12 cellular contexts compared by ENCODE assay signal in the genomic region with DNA sequence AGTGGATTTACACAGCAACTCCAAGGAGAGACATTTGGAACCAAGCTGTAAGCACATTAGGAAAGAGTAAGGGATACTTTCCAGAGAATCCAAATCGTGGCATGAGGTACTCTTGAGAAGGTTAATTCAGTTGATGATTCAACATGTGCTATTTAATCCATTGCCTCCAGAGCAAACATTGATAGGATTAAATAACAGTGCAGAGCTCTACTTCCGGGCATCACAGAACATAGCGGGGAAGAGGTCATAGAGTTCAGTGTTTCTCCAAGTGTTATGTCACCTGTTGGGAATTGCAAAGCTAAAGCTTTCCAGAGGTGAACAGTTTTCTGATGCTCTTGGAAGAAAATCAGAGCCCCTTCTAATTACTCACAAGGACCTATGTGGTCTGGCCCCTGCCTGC.
DNase-seq lines count a peak whose midpoint lies in the region; ATAC-seq, FAIRE-seq and TF ChIP-seq lines count a peak whose summit lies in the region.
"Had no signal": no experiment of that assay in that cellular context is flagged by ENCODE, and none has a peak within 500 bp of the region (broad histone marks: within the 10 kb centered on the region; RNA-seq: fewer than 3 reads in every experiment).

No MANE protein-coding gene starts in this region.

- peaks cover 54% of the 10 kb centered on the region for H3K4me1 ChIP-seq in CD4-positive, alpha-beta memory T cell (ENCODE audit: insufficient read depth, low read length)
- H3K4me1 ChIP-seq: suprapubic skin had no signal

- CTCF ChIA-PET in CD4-positive, alpha-beta memory T cell (lab: Charles Lee; ENCODE audit: partially characterized antibody), result interaction anchor here (0.8 kb wide), 1 partner anchor 10 kb away, joined by 3 read pairs; no protein-coding TSS in a partner anchor
- CTCF ChIA-PET in MCF 10A (lab: Yijun Ruan, JAX), result no interaction called here

- FAIRE-seq in RCC 7860 (lab: Jason Lieb, UNC), result no peak
- FAIRE-seq: kidney had no signal

- ATAC-seq in left lobe of liver (peak; percentile 86), HG03342 (IDR thresholded peaks at IDR 0.05; ENCODE audit: unreplicated experiment) (no peak), GM18502 (IDR thresholded peaks at IDR 0.05; ENCODE audit: poor library complexity, unreplicated experiment) (no peak)
- ATAC-seq: GM23338 had no signal

- H3K36me3 Mint-ChIP-seq in CD4-positive, alpha-beta memory T cell, result peaks cover 0 to 6% of the 10 kb centered on the region in 2 donors
- peaks cover 6% of the 10 kb centered on the region for H3K36me3 Mint-ChIP-seq in MCF 10A (ENCODE audit: insufficient read depth, unreplicated experiment)

- POLR2A ChIA-PET in CD4-positive, alpha-beta memory T cell (lab: Charles Lee; ENCODE audit: partially characterized antibody), result no interaction called here
- POLR2A ChIA-PET in MCF 10A (lab: Yijun Ruan, JAX), result no interaction called here

- intact Hi-C loops in CD4-positive, alpha-beta memory T cell (cut with micrococcal nuclease), result loop anchor here (1.0 kb wide), 1 partner anchor 127 kb away; the partner anchor contains the start of gene PPP2R2B
- intact Hi-C loops in MCF 10A (cut with micrococcal nuclease), result no loop called here

- TF ChIP-seq CTCF in MCF 10A (IDR thresholded peaks at IDR 0.05; ENCODE audit: unreplicated experiment), result no peak

- H3K9me3 ChIP-seq in CD4-positive, alpha-beta memory T cell (ENCODE audit: control insufficient read depth in 1 of 2, low read length in 2 of 2), result no peaks in the 10 kb centered on the region
- H3K9me3 ChIP-seq: suprapubic skin had no signal

- BruUV-seq in MCF 10A (replicated peaks; lab: Mats Ljungman, UMichigan), result no TSS peak

- H3K27me3 ChIP-seq in CD4-positive, alpha-beta memory T cell (ENCODE audit: insufficient read depth, low read length), result no peaks in the 10 kb centered on the region
- H3K27me3 ChIP-seq: suprapubic skin had no signal

- DNase-seq in CD4-positive, alpha-beta memory T cell, result no peak
- DNase-seq in HT1080 (ENCODE audit: low read depth) (peak; percentile 38), RCC 7860 (ENCODE audit: low spot score) (peak; percentile 57), left lobe of liver (ENCODE audit: low spot score) (peak; percentile 44), MCF 10A (ENCODE audit: unreplicated experiment) (no peak), globus pallidus (ENCODE audit: low spot score) (no peak)
- DNase-seq: endodermal cell, kidney had no signal

- H3K4me1 Mint-ChIP-seq in CD4-positive, alpha-beta memory T cell, result peaks cover 36 to 47% (median 42%) of the 10 kb centered on the region in 4 donors
- no peaks in the 10 kb centered on the region for H3K4me1 Mint-ChIP-seq in MCF 10A (ENCODE audit: insufficient read depth, unreplicated experiment)

- H3K4me3 Mint-ChIP-seq in CD4-positive, alpha-beta memory T cell, result peak overlapping the region in 4 of 8 donors; percentile 35 to 78 (median 71)
- no peak overlapping the region for H3K4me3 Mint-ChIP-seq in MCF 10A (ENCODE audit: unreplicated experiment)
- H3K4me3 Mint-ChIP-seq: endodermal cell, GM23338 had no signal

- no peaks in the 10 kb centered on the region for H3K27me3 Mint-ChIP-seq in CD4-positive, alpha-beta memory T cell
- no peaks in the 10 kb centered on the region for H3K27me3 Mint-ChIP-seq in MCF 10A (ENCODE audit: insufficient read depth, unreplicated experiment)

- peaks cover 0 to 15% (median 4%) of the 10 kb centered on the region in 8 donors for H3K9me3 Mint-ChIP-seq in CD4-positive, alpha-beta memory T cell
- no peaks in the 10 kb centered on the region for H3K9me3 Mint-ChIP-seq in MCF 10A (ENCODE audit: unreplicated experiment)

- H3K27ac ChIP-seq in CD4-positive, alpha-beta memory T cell (ENCODE audit: low read depth, low read length), result peak overlapping the region; percentile 50
- H3K27ac ChIP-seq: suprapubic skin had no signal

- no peaks in the 10 kb centered on the region for H3K36me3 ChIP-seq in CD4-positive, alpha-beta memory T cell (ENCODE audit: insufficient read depth, low read length)
- H3K36me3 ChIP-seq: suprapubic skin had no signal

- peak overlapping the region; percentile 75 to 97 (median 93) for H3K27ac Mint-ChIP-seq in CD4-positive, alpha-beta memory T cell
- no peak overlapping the region for H3K27ac Mint-ChIP-seq in MCF 10A (ENCODE audit: low read depth, unreplicated experiment)
- H3K27ac Mint-ChIP-seq: GM23338 had no signal

- no peak overlapping the region for H3K4me3 ChIP-seq in CD4-positive, alpha-beta memory T cell (ENCODE audit: low read length in 2 of 2)
- H3K4me3 ChIP-seq: GM23338, suprapubic skin had no signal

Comparison
In these comparisons a context has a peak if more than half of its experiments do, and no peak if none do; other contexts are left out.
1. DNase-seq: peak in HT1080 (single experiment), RCC 7860 (single experiment) and left lobe of liver (single experiment); none in CD4-positive, alpha-beta memory T cell (0 of 5), MCF 10A (single experiment) and globus pallidus (single experiment).